In genomic region chr2:15073639-15074038, GRCh38 we compare ENCODE assay signal across 22 cellular contexts.
"Had no signal": no experiment of that assay in that cellular context is flagged by ENCODE, and none has a peak within 500 bp of the region (broad histone marks: within the 10 kb centered on the region; RNA-seq: fewer than 3 reads in every experiment).

No MANE protein-coding gene starts in this region.

- H3K9me3 ChIP-seq: right lobe of liver, suprapubic skin, transverse colon, upper lobe of right lung, vagina had no signal

- H3K4me3 ChIP-seq: neural progenitor cell, right lobe of liver, smooth muscle cell, suprapubic skin, transverse colon, upper lobe of right lung, vagina had no signal

- H3K36me3 ChIP-seq: neural progenitor cell, right lobe of liver, suprapubic skin, transverse colon, upper lobe of right lung, vagina had no signal

- H3K27me3 ChIP-seq: neural progenitor cell, right lobe of liver, suprapubic skin, transverse colon, upper lobe of right lung, vagina had no signal

- H3K27ac ChIP-seq: neural progenitor cell, parathyroid adenoma, right lobe of liver, suprapubic skin, upper lobe of right lung, vagina had no signal

- H3K4me1 ChIP-seq: parathyroid adenoma, right lobe of liver, suprapubic skin, upper lobe of right lung, vagina had no signal

- H3K4me2 ChIP-seq: neural progenitor cell, smooth muscle cell had no signal

- H3K9ac ChIP-seq: neural progenitor cell, parathyroid adenoma had no signal

- DNase-seq: cortex of kidney; effector memory CD8-positive, alpha-beta T cell; mesendoderm; midbrain; naive thymus-derived CD4-positive, alpha-beta T cell; right lobe of liver; stimulated activated CD4-positive, alpha-beta T cell treated with anti-CD3 and anti-CD28 coated beads, Interleukin-12 subunit alpha, Interleukin-12 subunit beta, amount 100 ng/mL, for 4 hours; stimulated activated CD4-positive, alpha-beta T cell treated with anti-CD3 and anti-CD28 coated beads, Interleukin-1b, Interleukin-23, amount 100 ng/mL, for 48 hours; stimulated activated CD4-positive, alpha-beta T cell treated with anti-CD3 and anti-CD28 coated beads, Interleukin-4, amount 100 ng/mL, for 1 hour; stimulated activated CD8-positive, alpha-beta memory T cell treated with anti-CD3 and anti-CD28 coated beads, Interleukin-4, amount 100 ng/mL, for 48 hours; stimulated activated naive CD4-positive, alpha-beta T cell; stimulated activated naive CD8-positive, alpha-beta T cell treated with anti-CD3 and anti-CD28 coated beads, Interleukin-15, amount 100 ng/mL, for 72 hours; transverse colon; upper lobe of right lung had no signal

- H3K4me1 Mint-ChIP-seq: naive thymus-derived CD4-positive, alpha-beta T cell; nephron; stimulated activated naive CD8-positive, alpha-beta T cell treated with anti-CD3 and anti-CD28 coated beads, Interleukin-15, amount 100 ng/mL, for 72 hours had no signal

- H3K79me2 ChIP-seq: parathyroid adenoma had no signal

- H3K27me3 Mint-ChIP-seq: progenitor cell of endocrine pancreas had no signal

- H3K27ac Mint-ChIP-seq: effector memory CD8-positive, alpha-beta T cell; naive thymus-derived CD4-positive, alpha-beta T cell; nephron; neural progenitor cell; progenitor cell of endocrine pancreas; stimulated activated naive CD8-positive, alpha-beta T cell treated with anti-CD3 and anti-CD28 coated beads, Interleukin-15, amount 100 ng/mL, for 72 hours had no signal

- H3K36me3 Mint-ChIP-seq: naive thymus-derived CD4-positive, alpha-beta T cell had no signal

- H3K4me3 Mint-ChIP-seq: effector memory CD8-positive, alpha-beta T cell; naive thymus-derived CD4-positive, alpha-beta T cell; nephron; neural progenitor cell; stimulated activated naive CD8-positive, alpha-beta T cell treated with anti-CD3 and anti-CD28 coated beads, Interleukin-15, amount 100 ng/mL, for 72 hours had no signal

- ATAC-seq: effector memory CD8-positive, alpha-beta T cell; left lobe of liver; naive thymus-derived CD4-positive, alpha-beta T cell; right lobe of liver; stimulated activated naive CD8-positive, alpha-beta T cell treated with anti-CD3 and anti-CD28 coated beads, Interleukin-15, amount 100 ng/mL, for 72 hours; upper lobe of right lung had no signal

- H2AFZ ChIP-seq: neural progenitor cell, parathyroid adenoma had no signal
